Comparison of ENCODE assay signal across 8 cellular contexts in genomic region chr19:42396542-42397314, GRCh38. TPM values are rescaled to one million over a fixed set of nuclear protein-coding genes. Genes with fewer than 3 reads are reported as not detected.
DNase-seq lines count a peak whose midpoint lies in the region; ATAC-seq, FAIRE-seq and TF ChIP-seq lines count a peak whose summit lies in the region.

No MANE protein-coding gene starts in this region.

- H3K36me3 Mint-ChIP-seq in WTC11, result no peaks in the 10 kb centered on the region

- no peaks in the 10 kb centered on the region for H3K27me3 ChIP-seq in small intestine (ENCODE audit: control insufficient read depth in 2 of 2, insufficient read depth in 2 of 2, low read length in 2 of 2)

- H3K4me3 ChIP-seq in AG04449 (ENCODE audit: low read depth, low read length), result peak overlapping the region; percentile 80
- peak overlapping the region; percentile 5 to 57 for H3K4me3 ChIP-seq in small intestine (ENCODE audit: low read depth in 1 of 2, low read length in 2 of 2)

- WGBS in small intestine, 3 donors, result 1% methylated on average over 42 of the region's 42 CpGs

- CTCF ChIA-PET in AG04449 (lab: Yijun Ruan, JAX) (interaction anchor here (1.4 to 4.2 kb wide), 7 partner anchors 10 to 167 kb away, joined by 3 to 22 read pairs (median 7); no protein-coding TSS in a partner anchor), WTC11 (lab: Charles Lee) (interaction anchor here (0.6 to 2.9 kb wide), 21 partner anchors 10 to 288 kb away, joined by 3 to 21 read pairs (median 6); partner anchors contain the start of genes GSK3A and POU2F2)

- H3K27ac Mint-ChIP-seq in WTC11, result peak overlapping the region; percentile 86

- H3K4me3 Mint-ChIP-seq in WTC11, result peak overlapping the region; percentile 78

- H3K4me1 Mint-ChIP-seq in WTC11, result peaks cover 30% of the 10 kb centered on the region

- peaks cover 29% of the 10 kb centered on the region for H3K27me3 Mint-ChIP-seq in WTC11 (ENCODE audit: low read depth)

- H3K36me3 ChIP-seq in small intestine (ENCODE audit: control insufficient read depth in 2 of 2, insufficient read depth in 2 of 2, low read length in 2 of 2), result no peaks in the 10 kb centered on the region

- no peaks in the 10 kb centered on the region for H3K9me3 ChIP-seq in small intestine (ENCODE audit: control insufficient read depth, low read depth)

- H3K9me3 Mint-ChIP-seq in WTC11, result no peaks in the 10 kb centered on the region

- FAIRE-seq in small intestine (lab: Jason Lieb, UNC), result peak; percentile 30

- POLR2A ChIA-PET in AG04449 (lab: Yijun Ruan, JAX) (interaction anchor here (1.1 kb wide), 1 partner anchor 17 kb away, joined by 4 read pairs; no protein-coding TSS in a partner anchor), WTC11 (lab: Charles Lee) (interaction anchor here (0.6 to 1.8 kb wide), 8 partner anchors 10 to 154 kb away, joined by 3 to 8 read pairs (median 4); partner anchors contain the start of genes GSK3A and PAFAH1B3)

- H3K27ac ChIP-seq in caudate nucleus (ENCODE audit: low read depth, low read length) (peak overlapping the region; percentile 87), small intestine (ENCODE audit: low read depth in 1 of 2, low read length in 1 of 2) (peak overlapping the region; percentile 44 to 80)

- H3K4me1 ChIP-seq in small intestine (ENCODE audit: control insufficient read depth in 2 of 2, insufficient read depth in 1 of 2, low read depth in 1 of 2, low read length in 1 of 2), result peaks cover 5 to 6% of the 10 kb centered on the region in 2 donors

- peak; percentile 94 for DNase-seq in AG04449 (ENCODE audit: low read depth, low spot score)
- DNase-seq in NCI-H2227 treated with DMSO at 0.1 percent for 48 hours (lab: John Stamatoyannopoulos, UW), result peak; percentile 100
- peak; percentile 100 for DNase-seq in WTC11 (ENCODE audit: low spot score)
- DNase-seq in caudate nucleus (lab: John Stamatoyannopoulos, UW), result peak; percentile 62 to 99 (median 97)
- DNase-seq in iPS-NIHi7 (ENCODE audit: extremely low spot score), result peak; percentile 100
- peak; percentile 98 for DNase-seq in small intestine

- TF ChIP-seq CTCF in AG04449 (IDR thresholded peaks at IDR 0.05; ENCODE audit: insufficient read depth, low read length, missing control alignments) (no peak), WTC11 (IDR thresholded peaks at IDR 0.05) (no peak)

- ATAC-seq in GM18907 (IDR thresholded peaks at IDR 0.05; ENCODE audit: unreplicated experiment) (peak; percentile 97), HG03139 (IDR thresholded peaks at IDR 0.05; ENCODE audit: unreplicated experiment) (peak; percentile 95), WTC11 (peak; percentile 94)

TF ChIP-seq in WTC11, 78 proteins besides CTCF, POLR2A, EP300 and RAD21 (continues in another document):
- no peak for TF ChIP-seq NR1H2 (CRISPR knock-in tag; IDR thresholded peaks at IDR 0.05)
- TF ChIP-seq NFYB (CRISPR knock-in tag; conservative IDR thresholded peaks at IDR 0.05; ENCODE audit: low read depth), result peak; percentile 97
- TF ChIP-seq ZNF232 (CRISPR knock-in tag; IDR thresholded peaks at IDR 0.05), result peak; percentile 70; the same call in 1 of the 2 replicates
- no peak for TF ChIP-seq MXD4 (CRISPR knock-in tag; IDR thresholded peaks at IDR 0.05; ENCODE audit: borderline replicate concordance)
- no peak for TF ChIP-seq PREB (CRISPR knock-in tag; IDR thresholded peaks at IDR 0.05; ENCODE audit: borderline replicate concordance)
- TF ChIP-seq AR (CRISPR knock-in tag; IDR thresholded peaks at IDR 0.05), result no peak
- TF ChIP-seq TP53 (CRISPR knock-in tag; IDR thresholded peaks at IDR 0.05), result no peak
- peak; percentile 23; the same call in 1 of the 2 replicates for TF ChIP-seq FOXP4 (CRISPR knock-in tag; IDR thresholded peaks at IDR 0.05)
- TF ChIP-seq ZNF138 (CRISPR knock-in tag; conservative IDR thresholded peaks at IDR 0.05), result no peak
- no peak for TF ChIP-seq ZNF416 (CRISPR knock-in tag; IDR thresholded peaks at IDR 0.05)
- no peak for TF ChIP-seq IRF2 (CRISPR knock-in tag; IDR thresholded peaks at IDR 0.05; ENCODE audit: borderline replicate concordance, low read depth)
- no peak for TF ChIP-seq CDX4 (CRISPR knock-in tag; IDR thresholded peaks at IDR 0.05; ENCODE audit: borderline replicate concordance)
- TF ChIP-seq ATF1 (CRISPR knock-in tag; IDR thresholded peaks at IDR 0.05), result no peak
- TF ChIP-seq E2F1 (CRISPR knock-in tag; IDR thresholded peaks at IDR 0.05), result no peak
- TF ChIP-seq ATF2 (CRISPR knock-in tag; IDR thresholded peaks at IDR 0.05; ENCODE audit: borderline replicate concordance, low read depth), result no peak
- no peak for TF ChIP-seq FOXJ3 (CRISPR knock-in tag; IDR thresholded peaks at IDR 0.05; ENCODE audit: borderline replicate concordance)
- no peak for TF ChIP-seq RORB (CRISPR knock-in tag; IDR thresholded peaks at IDR 0.05)

RNA-seq across cellular contexts. Expression of gene CNFN, which starts 6.6 kb away (rescaled TPM):
- total RNA-seq in WTC11 (2021), result 9.6 to 14.8 TPM (median 11.5 TPM) in 3 replicates
- 1 to 10 TPM; 5.8 to 10.0 (median 8.1) TPM for polyA plus RNA-seq in small intestine

RNA-seq across cellular contexts. Expression of gene LIPE, which starts 30.5 kb away (rescaled TPM):
- total RNA-seq in WTC11 (2021), result 10.2 to 11.7 TPM (median 11.5 TPM) in 3 replicates
- 10 to 100 TPM; 10.1 to 40.2 (median 17.3) TPM for polyA plus RNA-seq in small intestine

RNA-seq across cellular contexts. Expression of gene CXCL17, which starts 46.0 kb away (rescaled TPM):
- not detected in 3 replicates for total RNA-seq in WTC11 (2021)
- polyA plus RNA-seq in small intestine, result 1 to 10 TPM in 2 of 3 donors, under 1 TPM in 1; 0.70 to 1.6 (median 1.1) TPM

Comparison
In these comparisons a context has a peak if more than half of its experiments do, and no peak if none do; other contexts are left out.
1. Peak in every context shown above with its lines: DNase-seq, ATAC-seq, H3K4me3 ChIP-seq and H3K27ac ChIP-seq.